In the genomic region with DNA sequence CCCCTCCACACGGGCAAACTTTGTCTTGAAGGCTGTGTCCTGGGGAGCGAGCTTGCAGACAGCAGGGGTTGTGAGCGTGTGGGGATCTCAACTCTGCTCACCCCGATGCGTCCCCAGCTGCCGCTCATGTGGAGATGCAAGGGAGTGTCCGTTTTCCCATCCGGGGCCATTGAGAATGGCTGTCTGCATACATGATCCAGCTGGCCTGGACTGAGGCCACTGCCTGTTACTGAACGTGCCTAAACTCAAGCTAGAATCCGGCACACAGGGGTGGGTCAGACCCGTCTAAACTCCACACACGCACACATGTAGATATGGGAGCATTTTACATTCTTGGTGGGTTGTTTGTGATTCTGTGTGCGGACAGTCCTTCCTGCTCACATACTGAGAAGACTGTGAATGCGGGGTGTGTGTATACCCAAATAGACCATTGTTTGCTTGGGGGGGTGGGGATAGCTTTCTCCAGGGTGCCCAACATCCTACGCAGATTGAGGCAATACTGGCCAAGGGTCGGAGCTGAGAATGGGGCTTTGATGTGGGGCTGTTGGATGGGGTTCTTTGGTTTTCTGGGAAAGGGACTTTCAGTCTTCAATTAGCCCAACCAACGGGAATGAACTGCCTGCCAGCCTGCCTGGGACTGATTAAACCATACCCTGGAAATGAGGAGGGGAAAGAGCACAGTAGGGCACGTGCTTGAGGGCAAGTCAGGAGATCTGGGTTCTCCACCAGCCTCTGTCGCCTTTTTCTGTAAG, we compare ENCODE assay signal across 9 cellular contexts.
DNase-seq lines count a peak whose midpoint lies in the region; ATAC-seq lines count a peak whose summit lies in the region.
"Had no signal": no experiment of that assay in that cellular context is flagged by ENCODE, and none has a peak within 500 bp of the region (broad histone marks: within the 10 kb centered on the region; RNA-seq: fewer than 3 reads in every experiment).

No MANE protein-coding gene starts in this region.

- intact Hi-C loops in activated T-helper 2 cell treated with anti-CD3 and anti-CD28 coated beads, Interferon-gamma antibody, Interleukin-2, Interleukin-4, amounts not matched to agents 10 μg/mL and 5 μg/mL and 100 μg/mL, durations not matched to agents 14 hours and 24 hours and 36 hours (cut with micrococcal nuclease), result no loop called here
- intact Hi-C loops in left cardiac atrium (cut with DNase I) (loop anchor here in 1 of 2 donors (5.0 kb wide), 1 partner anchor 59 kb away; the partner anchor contains the start of gene ST3GAL4), posterior cingulate gyrus (cut with DNase I) (loop anchor here (5.0 kb wide), 2 partner anchors 59 to 114 kb away; partner anchors contain the start of genes DCPS and ST3GAL4)

- peak overlapping the region; percentile 37 for H3K4me3 ChIP-seq in CD4-positive, CD25-positive, alpha-beta regulatory T cell (ENCODE audit: low read depth, low read length)
- H3K4me3 ChIP-seq: SJSA1 had no signal

- peak overlapping the region in 1 of 3 donors; percentile 71 for H3K27ac Mint-ChIP-seq in CD4-positive, CD25-positive, alpha-beta regulatory T cell
- no peak overlapping the region for H3K27ac Mint-ChIP-seq in activated T-helper 2 cell treated with anti-CD3 and anti-CD28 coated beads, Interferon-gamma antibody, Interleukin-2, Interleukin-4, amounts not matched to agents 10 μg/mL and 5 μg/mL and 100 μg/mL, durations not matched to agents 14 hours and 24 hours and 36 hours

- H3K4me3 Mint-ChIP-seq in CD4-positive, CD25-positive, alpha-beta regulatory T cell, result peak overlapping the region in 2 of 4 donors; percentile 55 to 71
- H3K4me3 Mint-ChIP-seq in activated T-helper 2 cell treated with anti-CD3 and anti-CD28 coated beads, Interferon-gamma antibody, Interleukin-2, Interleukin-4, amounts not matched to agents 10 μg/mL and 5 μg/mL and 100 μg/mL, durations not matched to agents 14 hours and 24 hours and 36 hours (ENCODE audit: low read depth), result peak overlapping the region; percentile 48

- H3K4me1 Mint-ChIP-seq in CD4-positive, CD25-positive, alpha-beta regulatory T cell, result peaks cover 0 to 10% (median 4%) of the 10 kb centered on the region in 4 donors
- peaks cover 21% of the 10 kb centered on the region for H3K4me1 Mint-ChIP-seq in activated T-helper 2 cell treated with anti-CD3 and anti-CD28 coated beads, Interferon-gamma antibody, Interleukin-2, Interleukin-4, amounts not matched to agents 10 μg/mL and 5 μg/mL and 100 μg/mL, durations not matched to agents 14 hours and 24 hours and 36 hours (ENCODE audit: low read depth)

- DNase-seq in CD4-positive, CD25-positive, alpha-beta regulatory T cell, result no peak
- no peak for DNase-seq in activated T-helper 2 cell treated with anti-CD3 and anti-CD28 coated beads, Interferon-gamma antibody, Interleukin-2, Interleukin-4, amounts not matched to agents 10 μg/mL and 5 μg/mL and 100 μg/mL, durations not matched to agents 14 hours and 24 hours and 36 hours (ENCODE audit: low spot score)
- DNase-seq in left cardiac atrium, result peak; percentile 86
- peak in 7 of 10 donors; percentile 44 to 93 (median 65) for DNase-seq in posterior cingulate gyrus
- DNase-seq in GM19238 (ENCODE audit: insufficient read length, low spot score), result no peak
- no peak for DNase-seq in NCI-H524 (lab: John Stamatoyannopoulos, UW)
- DNase-seq in AG08396 (ENCODE audit: low spot score), result no peak

- no peak overlapping the region for H3K27ac ChIP-seq in CD4-positive, CD25-positive, alpha-beta regulatory T cell (ENCODE audit: insufficient read depth, low read length, poor library complexity, severe bottlenecking)
- H3K27ac ChIP-seq: SJSA1 had no signal

- no peaks in the 10 kb centered on the region for H3K36me3 ChIP-seq in CD4-positive, CD25-positive, alpha-beta regulatory T cell (ENCODE audit: control insufficient read depth, insufficient read depth, low read length)

- H3K36me3 Mint-ChIP-seq in CD4-positive, CD25-positive, alpha-beta regulatory T cell, result peaks cover 8% of the 10 kb centered on the region
- H3K36me3 Mint-ChIP-seq in activated T-helper 2 cell treated with anti-CD3 and anti-CD28 coated beads, Interferon-gamma antibody, Interleukin-2, Interleukin-4, amounts not matched to agents 10 μg/mL and 5 μg/mL and 100 μg/mL, durations not matched to agents 14 hours and 24 hours and 36 hours (ENCODE audit: low read depth), result no peaks in the 10 kb centered on the region

- no peaks in the 10 kb centered on the region for H3K27me3 Mint-ChIP-seq in CD4-positive, CD25-positive, alpha-beta regulatory T cell
- peaks cover 7% of the 10 kb centered on the region for H3K27me3 Mint-ChIP-seq in activated T-helper 2 cell treated with anti-CD3 and anti-CD28 coated beads, Interferon-gamma antibody, Interleukin-2, Interleukin-4, amounts not matched to agents 10 μg/mL and 5 μg/mL and 100 μg/mL, durations not matched to agents 14 hours and 24 hours and 36 hours (ENCODE audit: low read depth)

- H3K27me3 ChIP-seq in CD4-positive, CD25-positive, alpha-beta regulatory T cell (ENCODE audit: control insufficient read depth, insufficient read depth, low read length), result no peaks in the 10 kb centered on the region
- H3K27me3 ChIP-seq: SJSA1 had no signal

- peaks cover 4% of the 10 kb centered on the region for H3K4me1 ChIP-seq in CD4-positive, CD25-positive, alpha-beta regulatory T cell (ENCODE audit: control insufficient read depth, insufficient read depth, low read length, poor library complexity, severe bottlenecking)

- H3K9me3 ChIP-seq in CD4-positive, CD25-positive, alpha-beta regulatory T cell (ENCODE audit: control insufficient read depth in 2 of 2, low read length in 2 of 2), result no peaks in the 10 kb centered on the region
- H3K9me3 ChIP-seq: SJSA1 had no signal

- no peaks in the 10 kb centered on the region for H3K9me3 Mint-ChIP-seq in CD4-positive, CD25-positive, alpha-beta regulatory T cell
- no peaks in the 10 kb centered on the region for H3K9me3 Mint-ChIP-seq in activated T-helper 2 cell treated with anti-CD3 and anti-CD28 coated beads, Interferon-gamma antibody, Interleukin-2, Interleukin-4, amounts not matched to agents 10 μg/mL and 5 μg/mL and 100 μg/mL, durations not matched to agents 14 hours and 24 hours and 36 hours

- no peak for ATAC-seq in CD4-positive, CD25-positive, alpha-beta regulatory T cell (ENCODE audit: low read depth in 2 of 2)
- peak; percentile 48 to 50 for ATAC-seq in left cardiac atrium
- no peak for ATAC-seq in HG03159 (IDR thresholded peaks at IDR 0.05; ENCODE audit: unreplicated experiment)

Comparison
In these comparisons a context has a peak if more than half of its experiments do, and no peak if none do; other contexts are left out.
1. ATAC-seq: peak in left cardiac atrium (2 of 2); none in CD4-positive, CD25-positive, alpha-beta regulatory T cell (0 of 2) and HG03159 (single experiment).
2. DNase-seq: peak in left cardiac atrium (single experiment) and posterior cingulate gyrus (7 of 10); none in CD4-positive, CD25-positive, alpha-beta regulatory T cell (0 of 3), activated T-helper 2 cell treated with anti-CD3 and anti-CD28 coated beads, Interferon-gamma antibody, Interleukin-2, Interleukin-4, amounts not matched to agents 10 μg/mL and 5 μg/mL and 100 μg/mL, durations not matched to agents 14 hours and 24 hours and 36 hours (single experiment), GM19238 (single experiment), NCI-H524 (0 of 2) and AG08396 (single experiment).